ENCODE assay signal across 8 cellular contexts in genomic region chr17:16398270-16399267, GRCh38. TPM values are rescaled to one million over a fixed set of nuclear protein-coding genes. Genes with fewer than 3 reads are reported as not detected.
DNase-seq lines count a peak whose midpoint lies in the region; ATAC-seq and FAIRE-seq lines count a peak whose summit lies in the region.

No MANE protein-coding gene starts in this region.

- no peaks in the 10 kb centered on the region for H3K9me3 Mint-ChIP-seq in activated naive CD4-positive, alpha-beta T cell treated with anti-CD3 and anti-CD28 coated beads, Interleukin-2, amount 10 ng/mL, durations not matched to agents 7 days and 5 days
- H3K9me3 Mint-ChIP-seq in activated T-helper 2 cell treated with anti-CD3 and anti-CD28 coated beads, Interferon-gamma antibody, Interleukin-2, Interleukin-4, amounts not matched to agents 10 μg/mL and 5 μg/mL and 100 μg/mL, durations not matched to agents 14 hours and 24 hours and 36 hours, result no peaks in the 10 kb centered on the region

- no peak overlapping the region for H3K4me3 Mint-ChIP-seq in activated naive CD4-positive, alpha-beta T cell treated with anti-CD3 and anti-CD28 coated beads, Interleukin-2, amount 10 ng/mL, durations not matched to agents 7 days and 5 days
- H3K4me3 Mint-ChIP-seq in activated T-helper 2 cell treated with anti-CD3 and anti-CD28 coated beads, Interferon-gamma antibody, Interleukin-2, Interleukin-4, amounts not matched to agents 10 μg/mL and 5 μg/mL and 100 μg/mL, durations not matched to agents 14 hours and 24 hours and 36 hours (ENCODE audit: low read depth), result no peak overlapping the region

- FAIRE-seq in RCC 7860 (lab: Jason Lieb, UNC), result no peak

- H3K4me1 Mint-ChIP-seq in activated naive CD4-positive, alpha-beta T cell treated with anti-CD3 and anti-CD28 coated beads, Interleukin-2, amount 10 ng/mL, durations not matched to agents 7 days and 5 days, result peaks cover 8% of the 10 kb centered on the region
- peaks cover 8% of the 10 kb centered on the region for H3K4me1 Mint-ChIP-seq in activated T-helper 2 cell treated with anti-CD3 and anti-CD28 coated beads, Interferon-gamma antibody, Interleukin-2, Interleukin-4, amounts not matched to agents 10 μg/mL and 5 μg/mL and 100 μg/mL, durations not matched to agents 14 hours and 24 hours and 36 hours (ENCODE audit: low read depth)

- DNase-seq in activated naive CD4-positive, alpha-beta T cell treated with anti-CD3 and anti-CD28 coated beads, Interleukin-2, amount 10 ng/mL, durations not matched to agents 7 days and 5 days, result peak; percentile 41
- no peak for DNase-seq in activated naive CD4-positive, alpha-beta T cell treated with anti-CD3 and anti-CD28 coated beads, Interleukin-2, amount 50 U/mL, for 16 hours
- peak; percentile 34 for DNase-seq in activated T-helper 2 cell treated with anti-CD3 and anti-CD28 coated beads, Interferon-gamma antibody, Interleukin-2, Interleukin-4, amounts not matched to agents 10 μg/mL and 5 μg/mL and 100 μg/mL, durations not matched to agents 14 hours and 24 hours and 36 hours (ENCODE audit: low spot score)
- no peak for DNase-seq in stimulated activated naive CD8-positive, alpha-beta T cell treated with anti-CD3 and anti-CD28 coated beads, Interleukin-15, Interleukin-2, amounts not matched to agents 100 U/mL and 50 U/mL, for 24 hours
- no peak for DNase-seq in head of caudate nucleus
- DNase-seq in RCC 7860 (ENCODE audit: low spot score), result no peak
- no peak for DNase-seq in NCI-H748 (lab: John Stamatoyannopoulos, UW; ENCODE audit: unreplicated experiment)

- peak; percentile 81 for ATAC-seq in HG03108 (IDR thresholded peaks at IDR 0.05; ENCODE audit: unreplicated experiment)
- peak; percentile 63 for ATAC-seq in stimulated activated naive CD8-positive, alpha-beta T cell treated with anti-CD3 and anti-CD28 coated beads, Interleukin-15, Interleukin-2, amounts not matched to agents 100 U/mL and 50 U/mL, for 24 hours

- peak overlapping the region; percentile 35 for H3K27ac Mint-ChIP-seq in activated naive CD4-positive, alpha-beta T cell treated with anti-CD3 and anti-CD28 coated beads, Interleukin-2, amount 10 ng/mL, durations not matched to agents 7 days and 5 days
- H3K27ac Mint-ChIP-seq in activated T-helper 2 cell treated with anti-CD3 and anti-CD28 coated beads, Interferon-gamma antibody, Interleukin-2, Interleukin-4, amounts not matched to agents 10 μg/mL and 5 μg/mL and 100 μg/mL, durations not matched to agents 14 hours and 24 hours and 36 hours, result peak overlapping the region; percentile 4

- intact Hi-C loops in activated T-helper 2 cell treated with anti-CD3 and anti-CD28 coated beads, Interferon-gamma antibody, Interleukin-2, Interleukin-4, amounts not matched to agents 10 μg/mL and 5 μg/mL and 100 μg/mL, durations not matched to agents 14 hours and 24 hours and 36 hours (cut with micrococcal nuclease), result no loop called here
- intact Hi-C loops in head of caudate nucleus (cut with DNase I), result no loop called here

- no peaks in the 10 kb centered on the region for H3K36me3 Mint-ChIP-seq in activated naive CD4-positive, alpha-beta T cell treated with anti-CD3 and anti-CD28 coated beads, Interleukin-2, amount 10 ng/mL, durations not matched to agents 7 days and 5 days
- H3K36me3 Mint-ChIP-seq in activated T-helper 2 cell treated with anti-CD3 and anti-CD28 coated beads, Interferon-gamma antibody, Interleukin-2, Interleukin-4, amounts not matched to agents 10 μg/mL and 5 μg/mL and 100 μg/mL, durations not matched to agents 14 hours and 24 hours and 36 hours (ENCODE audit: low read depth), result no peaks in the 10 kb centered on the region

- H3K27me3 Mint-ChIP-seq in activated naive CD4-positive, alpha-beta T cell treated with anti-CD3 and anti-CD28 coated beads, Interleukin-2, amount 10 ng/mL, durations not matched to agents 7 days and 5 days, result peaks cover 23% of the 10 kb centered on the region
- peaks cover 2% of the 10 kb centered on the region for H3K27me3 Mint-ChIP-seq in activated T-helper 2 cell treated with anti-CD3 and anti-CD28 coated beads, Interferon-gamma antibody, Interleukin-2, Interleukin-4, amounts not matched to agents 10 μg/mL and 5 μg/mL and 100 μg/mL, durations not matched to agents 14 hours and 24 hours and 36 hours (ENCODE audit: low read depth)

- CTCF ChIA-PET in activated naive CD4-positive, alpha-beta T cell treated with anti-CD3 and anti-CD28 coated beads, Interleukin-2, amount 10 ng/mL, durations not matched to agents 7 days and 5 days (lab: Charles Lee), result no interaction called here

RNA-seq across cellular contexts. Expression of gene TRPV2, which starts 16.8 kb away (rescaled TPM):
- 44.4 and 46.8 TPM in 2 replicates for total RNA-seq in activated T-helper 2 cell treated with anti-CD3 and anti-CD28 coated beads, Interferon-gamma antibody, Interleukin-2, Interleukin-4, amounts not matched to agents 10 μg/mL and 5 μg/mL and 100 μg/mL, durations not matched to agents 14 hours and 24 hours and 36 hours

RNA-seq across cellular contexts. Expression of gene UBB, which starts 17.7 kb away (rescaled TPM):
- 1,784 and 1,798 TPM in 2 replicates for total RNA-seq in activated T-helper 2 cell treated with anti-CD3 and anti-CD28 coated beads, Interferon-gamma antibody, Interleukin-2, Interleukin-4, amounts not matched to agents 10 μg/mL and 5 μg/mL and 100 μg/mL, durations not matched to agents 14 hours and 24 hours and 36 hours

RNA-seq across cellular contexts. Expression of gene CENPV, which starts 45.3 kb away (rescaled TPM):
- total RNA-seq in activated T-helper 2 cell treated with anti-CD3 and anti-CD28 coated beads, Interferon-gamma antibody, Interleukin-2, Interleukin-4, amounts not matched to agents 10 μg/mL and 5 μg/mL and 100 μg/mL, durations not matched to agents 14 hours and 24 hours and 36 hours, result 65.8 and 69.9 TPM in 2 replicates

Comparison
In these comparisons a context has a peak if more than half of its experiments do, and no peak if none do; other contexts are left out.
1. DNase-seq: peak in activated naive CD4-positive, alpha-beta T cell treated with anti-CD3 and anti-CD28 coated beads, Interleukin-2, amount 10 ng/mL, durations not matched to agents 7 days and 5 days (single experiment) and activated T-helper 2 cell treated with anti-CD3 and anti-CD28 coated beads, Interferon-gamma antibody, Interleukin-2, Interleukin-4, amounts not matched to agents 10 μg/mL and 5 μg/mL and 100 μg/mL, durations not matched to agents 14 hours and 24 hours and 36 hours (single experiment); none in activated naive CD4-positive, alpha-beta T cell treated with anti-CD3 and anti-CD28 coated beads, Interleukin-2, amount 50 U/mL, for 16 hours (single experiment), stimulated activated naive CD8-positive, alpha-beta T cell treated with anti-CD3 and anti-CD28 coated beads, Interleukin-15, Interleukin-2, amounts not matched to agents 100 U/mL and 50 U/mL, for 24 hours (single experiment), head of caudate nucleus (0 of 42), RCC 7860 (single experiment) and NCI-H748 (single experiment).